In genomic region chr3:176939022-176939817, GRCh38 we compare ENCODE assay signal across 8 cellular contexts.
DNase-seq lines count a peak whose midpoint lies in the region; ATAC-seq, FAIRE-seq and TF ChIP-seq lines count a peak whose summit lies in the region.

No MANE protein-coding gene starts in this region.

- H3K4me1 ChIP-seq in A549 (no peaks in the 10 kb centered on the region), HEK293 (ENCODE audit: control insufficient read depth, insufficient read depth, low read length) (no peaks in the 10 kb centered on the region), Peyer's patch (no peaks in the 10 kb centered on the region)

- in situ Hi-C loops in astrocyte of the spinal cord (cut with HindIII; ENCODE audit: low sequenced_read_pairs) = no loop called here

- POLR2A ChIA-PET in A549 (lab: Yijun Ruan, JAX) = no interaction called here
- POLR2A ChIA-PET in HEK293 (lab: Yijun Ruan, JAX) = no interaction called here

- TF ChIP-seq CTCF in A549 (IDR thresholded peaks at IDR 0.05) (peak; percentile 75), GM12864 (IDR thresholded peaks at IDR 0.05; ENCODE audit: low read depth, low read length, missing control alignments) (peak; percentile 75), HEK293 (tag by site-specific recombination; IDR thresholded peaks at IDR 0.05) (no peak), Peyer's patch (IDR thresholded peaks at IDR 0.05) (peak in 5 of 6 experiments; percentile 35 to 84 (median 73)), astrocyte of the spinal cord (IDR thresholded peaks at IDR 0.05; ENCODE audit: low read depth, low read length) (peak; percentile 78)

- TF ChIP-seq POLR2A in A549 (IDR thresholded peaks at IDR 0.05; ENCODE audit: low read length) = no peak
- no peak for TF ChIP-seq POLR2A in Peyer's patch (IDR thresholded peaks at IDR 0.05)

- H3K4me3 ChIP-seq in A549 = no peak overlapping the region
- H3K4me3 ChIP-seq in GM12864 (ENCODE audit: low read depth, low read length) = no peak overlapping the region
- H3K4me3 ChIP-seq in HEK293 (ENCODE audit: low read depth, low read length) = no peak overlapping the region
- no peak overlapping the region for H3K4me3 ChIP-seq in Peyer's patch
- H3K4me3 ChIP-seq in astrocyte of the spinal cord (ENCODE audit: low read depth, low read length) = no peak overlapping the region

- H3K9me3 ChIP-seq in A549 (no peaks in the 10 kb centered on the region), HEK293 (ENCODE audit: control insufficient read depth, insufficient read depth, low read depth, low read length) (no peaks in the 10 kb centered on the region), Peyer's patch (no peaks in the 10 kb centered on the region)

- DNase-seq in A549 (ENCODE audit: low read depth in 1 of 2, low spot score in 1 of 2) = peak; percentile 43 to 69
- DNase-seq in GM12864 (ENCODE audit: low read depth) = peak; percentile 33
- peak; percentile 84 for DNase-seq in M059J (ENCODE audit: low read depth)
- DNase-seq in Peyer's patch = peak in 1 of 3 donors; percentile 57
- DNase-seq in astrocyte of the spinal cord (ENCODE audit: low read depth, low spot score) = peak; percentile 86
- DNase-seq in hippocampal formation (lab: John Stamatoyannopoulos, UW) = peak; percentile 6 to 81
- DNase-seq in stimulated activated CD4-positive, alpha-beta T cell treated with anti-CD3 and anti-CD28 coated beads, Interleukin-2, amount 100 ng/mL, for 24 hours = peak; percentile 21 to 39

- CTCF ChIA-PET in A549 (lab: Yijun Ruan, JAX) (interaction anchor here (0.6 to 1.9 kb wide), 8 partner anchors 10 to 1331 kb away, joined by 3 to 14 read pairs (median 6); no protein-coding TSS in a partner anchor), HEK293 (lab: Yijun Ruan, JAX) (interaction anchor here (0.5 to 2.6 kb wide), 6 partner anchors 10 to 983 kb away, joined by 3 to 42 read pairs (median 3); no protein-coding TSS in a partner anchor)

- peak; percentile 56 for FAIRE-seq in A549 (lab: Jason Lieb, UNC)

- no peaks in the 10 kb centered on the region for H3K36me3 ChIP-seq in HEK293 (ENCODE audit: control insufficient read depth in 2 of 2, insufficient read depth in 1 of 2, low read length in 2 of 2)
- no peaks in the 10 kb centered on the region for H3K36me3 ChIP-seq in Peyer's patch

- 8% methylated on average over 10 of the region's 10 CpGs for WGBS in A549 (ENCODE audit: missing lambda C conversion rate)

- TF ChIP-seq RAD21 in A549 (conservative IDR thresholded peaks at IDR 0.05 in 1 of 2, IDR thresholded peaks at IDR 0.05 in 1 of 2) = peak; percentile 76 to 82

- H3K27ac ChIP-seq in A549 = no peak overlapping the region
- no peak overlapping the region for H3K27ac ChIP-seq in HEK293 (ENCODE audit: extremely low read depth, low read depth, low read length)
- H3K27ac ChIP-seq in Peyer's patch = no peak overlapping the region

- peak; percentile 90 to 94 for ATAC-seq in A549

- no peak for TF ChIP-seq EP300 in A549 (IDR thresholded peaks at IDR 0.05)

- H3K4me2 ChIP-seq in A549 = peak overlapping the region; percentile 77

- H3K27me3 ChIP-seq in Peyer's patch = no peaks in the 10 kb centered on the region

TF ChIP-seq in A549, 52 proteins besides CTCF, POLR2A, EP300 and RAD21:
- TF ChIP-seq CEBPB (IDR thresholded peaks at IDR 0.05) = peak; percentile 70 to 86; a peak in 3 of 4 replicates
- TF ChIP-seq SMC3 (IDR thresholded peaks at IDR 0.05) = peak; percentile 62
- no peak for TF ChIP-seq USF2 (IDR thresholded peaks at IDR 0.05)
TF ChIP-seq in A549: peak in this region for 2.

TF ChIP-seq in HEK293, 187 proteins besides CTCF, POLR2A, EP300 and RAD21:
- TF ChIP-seq ZFP37 (tag by site-specific recombination; IDR thresholded peaks at IDR 0.05) (no peak), ZNF654 (tag by site-specific recombination; IDR thresholded peaks at IDR 0.05; ENCODE audit: low read depth) (peak; percentile 81)

Comparison
In these comparisons a context has a peak if more than half of its experiments do, and no peak if none do; other contexts are left out.
1. Of the 5 proteins assayed by ChIP-seq in both HEK293 and A549: peak only in HEK293: none; only in A549: CTCF; in both: none; in neither: 4.